2 cellular contexts compared by ENCODE assay signal in the genomic region with DNA sequence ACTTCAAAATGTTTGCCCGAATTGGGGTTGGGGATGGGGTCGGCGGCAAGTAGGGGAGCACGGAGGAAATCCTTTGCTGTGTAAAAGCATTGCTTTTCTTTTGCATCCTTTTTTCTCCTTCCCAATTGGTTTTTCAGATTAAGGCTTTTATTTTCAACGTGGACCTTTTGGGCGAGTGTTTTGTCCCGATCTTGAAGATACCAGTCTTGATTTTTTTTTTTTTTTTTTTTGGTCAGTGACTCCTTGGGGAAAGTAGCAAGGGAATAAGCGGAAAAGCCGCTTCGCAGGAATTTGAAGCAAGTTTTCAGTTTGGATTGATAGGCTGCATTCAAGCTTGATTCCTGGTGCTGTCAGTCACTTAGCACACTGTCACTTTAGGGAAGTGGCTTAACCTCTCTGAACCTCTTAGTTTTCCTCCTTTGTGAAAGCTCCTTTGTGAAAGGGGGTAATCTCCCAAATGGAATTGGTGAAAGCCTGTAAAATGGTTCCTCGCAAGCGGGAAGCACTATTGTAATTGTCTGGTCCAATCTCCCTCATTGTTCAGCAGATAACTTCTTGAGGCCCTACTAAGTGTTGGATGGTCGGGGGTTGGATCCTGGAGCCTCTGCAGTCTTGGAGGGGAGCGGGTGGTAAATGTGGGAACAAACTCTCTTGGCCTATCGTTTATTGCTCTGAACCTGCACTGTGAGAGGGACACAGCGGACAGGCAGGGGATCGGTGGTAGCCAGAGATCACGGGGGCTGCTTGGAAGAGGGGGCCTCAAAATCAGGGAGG.
TF ChIP-seq lines count a peak whose summit lies in the region.

No MANE protein-coding gene starts in this region.

TF ChIP-seq in GM23338, 12 proteins besides CTCF, POLR2A, EP300 and RAD21:
- TF ChIP-seq REST (IDR thresholded peaks at IDR 0.05; ENCODE audit: unreplicated experiment): no peak
- no peak for TF ChIP-seq JUNB (IDR thresholded peaks at IDR 0.05; ENCODE audit: unreplicated experiment)
- no peak for TF ChIP-seq EZH2phosphoT487 (IDR thresholded peaks at IDR 0.05; ENCODE audit: unreplicated experiment)
- no peak for TF ChIP-seq EZH2 (IDR thresholded peaks at IDR 0.05; ENCODE audit: low read depth, unreplicated experiment)
- TF ChIP-seq NANOG (IDR thresholded peaks at IDR 0.05; ENCODE audit: borderline replicate concordance): no peak
- TF ChIP-seq ZNF331 (CRISPR knock-in tag; IDR thresholded peaks at IDR 0.05; ENCODE audit: low read depth): no peak
- no peak for TF ChIP-seq CREB1 (CRISPR knock-in tag; IDR thresholded peaks at IDR 0.05; ENCODE audit: low read depth)
- TF ChIP-seq POLR2AphosphoS5 (IDR thresholded peaks at IDR 0.05; ENCODE audit: low read depth): no peak
- TF ChIP-seq, protein P1, sequence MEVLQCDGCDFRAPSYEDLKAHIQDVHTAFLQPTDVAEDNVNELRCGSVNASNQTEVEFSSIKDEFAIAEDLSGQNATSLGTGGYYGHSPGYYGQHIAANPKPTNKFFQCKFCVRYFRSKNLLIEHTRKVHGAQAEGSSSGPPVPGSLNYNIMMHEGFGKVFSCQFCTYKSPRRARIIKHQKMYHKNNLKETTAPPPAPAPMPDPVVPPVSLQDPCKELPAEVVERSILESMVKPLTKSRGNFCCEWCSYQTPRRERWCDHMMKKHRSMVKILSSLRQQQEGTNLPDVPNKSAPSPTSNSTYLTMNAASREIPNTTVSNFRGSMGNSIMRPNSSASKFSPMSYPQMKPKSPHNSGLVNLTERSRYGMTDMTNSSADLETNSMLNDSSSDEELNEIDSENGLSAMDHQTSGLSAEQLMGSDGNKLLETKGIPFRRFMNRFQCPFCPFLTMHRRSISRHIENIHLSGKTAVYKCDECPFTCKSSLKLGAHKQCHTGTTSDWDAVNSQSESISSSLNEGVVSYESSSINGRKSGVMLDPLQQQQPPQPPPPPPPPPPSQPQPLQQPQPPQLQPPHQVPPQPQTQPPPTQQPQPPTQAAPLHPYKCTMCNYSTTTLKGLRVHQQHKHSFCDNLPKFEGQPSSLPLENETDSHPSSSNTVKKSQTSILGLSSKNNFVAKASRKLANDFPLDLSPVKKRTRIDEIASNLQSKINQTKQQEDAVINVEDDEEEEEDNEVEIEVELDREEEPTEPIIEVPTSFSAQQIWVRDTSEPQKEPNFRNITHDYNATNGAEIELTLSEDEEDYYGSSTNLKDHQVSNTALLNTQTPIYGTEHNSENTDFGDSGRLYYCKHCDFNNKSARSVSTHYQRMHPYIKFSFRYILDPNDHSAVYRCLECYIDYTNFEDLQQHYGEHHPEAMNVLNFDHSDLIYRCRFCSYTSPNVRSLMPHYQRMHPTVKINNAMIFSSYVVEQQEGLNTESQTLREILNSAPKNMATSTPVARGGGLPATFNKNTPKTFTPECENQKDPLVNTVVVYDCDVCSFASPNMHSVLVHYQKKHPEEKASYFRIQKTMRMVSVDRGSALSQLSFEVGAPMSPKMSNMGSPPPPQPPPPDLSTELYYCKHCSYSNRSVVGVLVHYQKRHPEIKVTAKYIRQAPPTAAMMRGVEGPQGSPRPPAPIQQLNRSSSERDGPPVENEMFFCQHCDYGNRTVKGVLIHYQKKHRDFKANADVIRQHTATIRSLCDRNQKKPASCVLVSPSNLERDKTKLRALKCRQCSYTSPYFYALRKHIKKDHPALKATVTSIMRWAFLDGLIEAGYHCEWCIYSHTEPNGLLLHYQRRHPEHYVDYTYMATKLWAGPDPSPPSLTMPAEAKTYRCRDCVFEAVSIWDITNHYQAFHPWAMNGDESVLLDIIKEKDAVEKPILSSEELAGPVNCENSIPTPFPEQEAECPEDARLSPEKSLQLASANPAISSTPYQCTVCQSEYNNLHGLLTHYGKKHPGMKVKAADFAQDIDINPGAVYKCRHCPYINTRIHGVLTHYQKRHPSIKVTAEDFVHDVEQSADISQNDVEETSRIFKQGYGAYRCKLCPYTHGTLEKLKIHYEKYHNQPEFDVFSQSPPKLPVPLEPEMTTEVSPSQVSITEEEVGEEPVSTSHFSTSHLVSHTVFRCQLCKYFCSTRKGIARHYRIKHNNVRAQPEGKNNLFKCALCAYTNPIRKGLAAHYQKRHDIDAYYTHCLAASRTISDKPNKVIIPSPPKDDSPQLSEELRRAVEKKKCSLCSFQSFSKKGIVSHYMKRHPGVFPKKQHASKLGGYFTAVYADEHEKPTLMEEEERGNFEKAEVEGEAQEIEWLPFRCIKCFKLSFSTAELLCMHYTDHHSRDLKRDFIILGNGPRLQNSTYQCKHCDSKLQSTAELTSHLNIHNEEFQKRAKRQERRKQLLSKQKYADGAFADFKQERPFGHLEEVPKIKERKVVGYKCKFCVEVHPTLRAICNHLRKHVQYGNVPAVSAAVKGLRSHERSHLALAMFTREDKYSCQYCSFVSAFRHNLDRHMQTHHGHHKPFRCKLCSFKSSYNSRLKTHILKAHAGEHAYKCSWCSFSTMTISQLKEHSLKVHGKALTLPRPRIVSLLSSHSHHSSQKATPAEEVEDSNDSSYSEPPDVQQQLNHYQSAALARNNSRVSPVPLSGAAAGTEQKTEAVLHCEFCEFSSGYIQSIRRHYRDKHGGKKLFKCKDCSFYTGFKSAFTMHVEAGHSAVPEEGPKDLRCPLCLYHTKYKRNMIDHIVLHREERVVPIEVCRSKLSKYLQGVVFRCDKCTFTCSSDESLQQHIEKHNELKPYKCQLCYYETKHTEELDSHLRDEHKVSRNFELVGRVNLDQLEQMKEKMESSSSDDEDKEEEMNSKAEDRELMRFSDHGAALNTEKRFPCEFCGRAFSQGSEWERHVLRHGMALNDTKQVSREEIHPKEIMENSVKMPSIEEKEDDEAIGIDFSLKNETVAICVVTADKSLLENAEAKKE (CRISPR knock-in tag; IDR thresholded peaks at IDR 0.05): no peak
- TF ChIP-seq STAT1 (IDR thresholded peaks at IDR 0.05; ENCODE audit: unreplicated experiment): no peak
TF ChIP-seq in GM23338: peak in this region for 0.

TF ChIP-seq in H1, 55 proteins besides CTCF, POLR2A, EP300 and RAD21:
- TF ChIP-seq ASH2L (IDR thresholded peaks at IDR 0.05; ENCODE audit: low read length) (peak; percentile 15), SIN3A (conservative IDR thresholded peaks at IDR 0.05 in 1 of 2, IDR thresholded peaks at IDR 0.05 in 1 of 2; ENCODE audit: low read depth in 1 of 2, low read length in 2 of 2) (0 out of 4 replicates have a peak, but pooled peaks of 1 of the 2 experiments have one; percentile 72), POLR2AphosphoS5 (IDR thresholded peaks at IDR 0.05; ENCODE audit: low read depth, low read length) (0 out of 2 replicates have a peak, but pooled peaks have one; percentile 4), FOSL1 (IDR thresholded peaks at IDR 0.05; ENCODE audit: insufficient read depth, low read depth, low read length) (no peak)
